In the genomic region with DNA sequence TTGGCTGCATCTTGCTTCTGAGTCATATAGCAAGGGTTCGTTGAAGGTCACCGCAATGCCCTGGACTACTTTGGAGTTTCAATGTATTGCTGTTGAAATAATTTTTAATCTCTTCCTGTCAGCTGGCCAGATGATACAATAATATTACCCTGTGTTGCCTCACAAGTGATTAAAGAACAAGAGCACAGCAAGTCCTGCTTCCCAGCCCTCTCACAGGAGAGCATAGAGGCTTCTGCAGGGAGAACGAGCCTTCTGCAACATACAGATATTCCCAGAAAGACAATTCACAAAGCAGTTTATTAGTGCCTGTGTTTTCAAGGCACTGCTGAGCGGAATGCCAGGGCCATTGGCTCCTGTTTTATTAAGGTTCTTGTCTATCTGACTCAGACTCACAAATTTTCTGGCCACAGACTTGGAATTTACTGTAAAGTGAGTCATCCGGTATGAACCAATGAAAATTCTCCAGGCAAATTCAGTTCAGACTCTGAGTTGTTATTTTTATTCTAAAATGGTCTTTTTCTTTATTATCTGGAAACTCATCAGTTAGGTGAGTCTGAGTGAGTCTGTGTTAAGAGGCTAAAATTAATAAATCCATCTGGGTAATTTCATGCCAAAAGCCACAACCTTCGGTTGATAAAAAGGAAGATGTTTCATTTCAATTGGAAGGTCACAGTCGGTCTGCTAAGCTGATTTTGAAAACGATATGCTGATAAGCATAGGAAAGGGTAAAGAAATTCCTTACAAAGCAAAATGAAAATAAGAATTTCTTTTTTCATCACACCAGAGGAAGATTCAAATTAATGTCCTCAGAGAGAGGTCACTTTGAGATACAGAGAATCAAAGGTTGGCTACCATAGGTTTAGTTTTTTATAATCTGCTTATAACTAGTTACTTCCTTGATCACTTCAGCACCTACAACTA, we compare ENCODE assay signal across 8 cellular contexts.
DNase-seq lines count a peak whose midpoint lies in the region; ATAC-seq, FAIRE-seq and TF ChIP-seq lines count a peak whose summit lies in the region.

No MANE protein-coding gene starts in this region.

- no peaks in the 10 kb centered on the region for H3K27me3 ChIP-seq in heart right ventricle
- H3K27me3 ChIP-seq in skeletal muscle tissue (ENCODE audit: control insufficient read depth in 3 of 3, insufficient read depth in 3 of 3, low read length in 3 of 3): no peaks in the 10 kb centered on the region

- TF ChIP-seq CTCF in heart right ventricle (IDR thresholded peaks at IDR 0.05): no peak

- FAIRE-seq in TTC549 (lab: Jason Lieb, UNC): peak; percentile 95

- peak overlapping the region in 1 of 3 donors; percentile 42 for H3K9ac ChIP-seq in skeletal muscle tissue (ENCODE audit: low read depth in 1 of 3, low read length in 3 of 3)

- DNase-seq in HS-27A (ENCODE audit: low read depth) (peak; percentile 94), heart right ventricle (peak in 1 of 2 donors; percentile 8), activated gamma-delta T cell treated with Interleukin-2 at 50 U/mL for 16 hours (no peak)
- no peak for DNase-seq in activated T-helper 2 cell treated with anti-CD3 and anti-CD28 coated beads, Interferon-gamma antibody, Interleukin-2, Interleukin-4, amounts not matched to agents 10 μg/mL and 5 μg/mL and 100 μg/mL, durations not matched to agents 14 hours and 24 hours and 36 hours (ENCODE audit: low spot score)

- no peaks in the 10 kb centered on the region for H3K36me3 ChIP-seq in heart right ventricle
- H3K36me3 ChIP-seq in skeletal muscle tissue (ENCODE audit: control insufficient read depth in 3 of 3, insufficient read depth in 3 of 3, low read length in 3 of 3): no peaks in the 10 kb centered on the region

- no peak overlapping the region for H3K27ac Mint-ChIP-seq in activated T-helper 2 cell treated with anti-CD3 and anti-CD28 coated beads, Interferon-gamma antibody, Interleukin-2, Interleukin-4, amounts not matched to agents 10 μg/mL and 5 μg/mL and 100 μg/mL, durations not matched to agents 14 hours and 24 hours and 36 hours

- H3K27me3 Mint-ChIP-seq in activated T-helper 2 cell treated with anti-CD3 and anti-CD28 coated beads, Interferon-gamma antibody, Interleukin-2, Interleukin-4, amounts not matched to agents 10 μg/mL and 5 μg/mL and 100 μg/mL, durations not matched to agents 14 hours and 24 hours and 36 hours (ENCODE audit: low read depth): no peaks in the 10 kb centered on the region

- intact Hi-C loops in heart right ventricle (cut with DNase I): loop anchor here in 2 of 10 donors (10.0 kb wide), 1 partner anchor 290 kb away; a partner anchor contains a TSS
- intact Hi-C loops in activated T-helper 2 cell treated with anti-CD3 and anti-CD28 coated beads, Interferon-gamma antibody, Interleukin-2, Interleukin-4, amounts not matched to agents 10 μg/mL and 5 μg/mL and 100 μg/mL, durations not matched to agents 14 hours and 24 hours and 36 hours (cut with micrococcal nuclease): loop anchor here (5.0 kb wide), 1 partner anchor 38 kb away; no protein-coding TSS in a partner anchor

- no peak overlapping the region for H3K4me3 Mint-ChIP-seq in activated T-helper 2 cell treated with anti-CD3 and anti-CD28 coated beads, Interferon-gamma antibody, Interleukin-2, Interleukin-4, amounts not matched to agents 10 μg/mL and 5 μg/mL and 100 μg/mL, durations not matched to agents 14 hours and 24 hours and 36 hours (ENCODE audit: low read depth)

- peaks cover 3% of the 10 kb centered on the region for H3K36me3 Mint-ChIP-seq in activated T-helper 2 cell treated with anti-CD3 and anti-CD28 coated beads, Interferon-gamma antibody, Interleukin-2, Interleukin-4, amounts not matched to agents 10 μg/mL and 5 μg/mL and 100 μg/mL, durations not matched to agents 14 hours and 24 hours and 36 hours (ENCODE audit: low read depth)

- H3K27ac ChIP-seq in heart right ventricle: peak overlapping the region; percentile 34 to 82 (median 58)
- peak overlapping the region; percentile 72 for H3K27ac ChIP-seq in skeletal muscle tissue (ENCODE audit: low read depth, low read length)

- peaks cover 5% of the 10 kb centered on the region for H3K9me3 Mint-ChIP-seq in activated T-helper 2 cell treated with anti-CD3 and anti-CD28 coated beads, Interferon-gamma antibody, Interleukin-2, Interleukin-4, amounts not matched to agents 10 μg/mL and 5 μg/mL and 100 μg/mL, durations not matched to agents 14 hours and 24 hours and 36 hours

- ATAC-seq in heart right ventricle (peak in 7 of 8 donors; percentile 59 to 90 (median 78)), GM18511 (IDR thresholded peaks at IDR 0.05; ENCODE audit: unreplicated experiment) (no peak), HG03095 (IDR thresholded peaks at IDR 0.05; ENCODE audit: unreplicated experiment) (no peak)

- H3K9me3 ChIP-seq in heart right ventricle: no peaks in the 10 kb centered on the region
- no peaks in the 10 kb centered on the region for H3K9me3 ChIP-seq in skeletal muscle tissue (ENCODE audit: control insufficient read depth in 3 of 3, low read length in 3 of 3)

- H3K4me1 Mint-ChIP-seq in activated T-helper 2 cell treated with anti-CD3 and anti-CD28 coated beads, Interferon-gamma antibody, Interleukin-2, Interleukin-4, amounts not matched to agents 10 μg/mL and 5 μg/mL and 100 μg/mL, durations not matched to agents 14 hours and 24 hours and 36 hours (ENCODE audit: low read depth): peaks cover 24% of the 10 kb centered on the region

- peaks cover 0 to 42% (median 15%) of the 10 kb centered on the region in 9 donors for H3K4me1 ChIP-seq in heart right ventricle
- H3K4me1 ChIP-seq in skeletal muscle tissue (ENCODE audit: control insufficient read depth in 3 of 3, insufficient read depth in 3 of 3, low read length in 3 of 3): peaks cover 5 to 11% (median 11%) of the 10 kb centered on the region in 3 donors

- WGBS in heart right ventricle, 2 donors: 35 to 40% methylated on average over 8 of the region's 8 CpGs

- H3K4me3 ChIP-seq in heart right ventricle (peak overlapping the region in 7 of 10 donors; percentile 3 to 32 (median 26)), skeletal muscle tissue (ENCODE audit: low read length in 3 of 3) (peak overlapping the region; percentile 49 to 61 (median 52))

Comparison
In these comparisons a context has a peak if more than half of its experiments do, and no peak if none do; other contexts are left out.
1. ATAC-seq: peak in heart right ventricle (7 of 8); none in GM18511 (single experiment) and HG03095 (single experiment).